In the genomic region with DNA sequence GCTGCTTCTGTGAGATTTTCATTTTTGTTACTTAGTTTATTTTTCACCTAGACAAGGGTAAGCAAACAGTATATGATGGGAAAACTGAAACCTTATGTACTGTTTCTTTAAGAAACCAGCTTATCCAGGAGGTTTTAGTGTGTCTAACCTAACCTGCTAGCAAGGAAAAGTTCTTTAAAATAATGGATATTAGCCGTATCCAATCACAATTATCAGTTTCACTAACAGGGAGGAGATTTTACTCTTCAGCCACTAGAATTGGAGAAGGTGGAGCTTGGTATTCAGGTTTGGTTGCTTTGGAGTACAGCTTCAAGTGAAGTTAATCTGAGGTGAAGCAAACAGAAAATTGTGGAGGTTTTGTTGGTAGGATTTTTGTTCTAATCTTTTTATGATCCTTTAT, we compare ENCODE assay signal across 1 cellular context.
TF ChIP-seq lines count a peak whose summit lies in the region.

No MANE protein-coding gene starts in this region.

TF ChIP-seq in HepG2, 621 proteins besides CTCF, POLR2A, EP300 and RAD21 (continued from another document and continues in another):
- TF ChIP-seq, protein P1, sequence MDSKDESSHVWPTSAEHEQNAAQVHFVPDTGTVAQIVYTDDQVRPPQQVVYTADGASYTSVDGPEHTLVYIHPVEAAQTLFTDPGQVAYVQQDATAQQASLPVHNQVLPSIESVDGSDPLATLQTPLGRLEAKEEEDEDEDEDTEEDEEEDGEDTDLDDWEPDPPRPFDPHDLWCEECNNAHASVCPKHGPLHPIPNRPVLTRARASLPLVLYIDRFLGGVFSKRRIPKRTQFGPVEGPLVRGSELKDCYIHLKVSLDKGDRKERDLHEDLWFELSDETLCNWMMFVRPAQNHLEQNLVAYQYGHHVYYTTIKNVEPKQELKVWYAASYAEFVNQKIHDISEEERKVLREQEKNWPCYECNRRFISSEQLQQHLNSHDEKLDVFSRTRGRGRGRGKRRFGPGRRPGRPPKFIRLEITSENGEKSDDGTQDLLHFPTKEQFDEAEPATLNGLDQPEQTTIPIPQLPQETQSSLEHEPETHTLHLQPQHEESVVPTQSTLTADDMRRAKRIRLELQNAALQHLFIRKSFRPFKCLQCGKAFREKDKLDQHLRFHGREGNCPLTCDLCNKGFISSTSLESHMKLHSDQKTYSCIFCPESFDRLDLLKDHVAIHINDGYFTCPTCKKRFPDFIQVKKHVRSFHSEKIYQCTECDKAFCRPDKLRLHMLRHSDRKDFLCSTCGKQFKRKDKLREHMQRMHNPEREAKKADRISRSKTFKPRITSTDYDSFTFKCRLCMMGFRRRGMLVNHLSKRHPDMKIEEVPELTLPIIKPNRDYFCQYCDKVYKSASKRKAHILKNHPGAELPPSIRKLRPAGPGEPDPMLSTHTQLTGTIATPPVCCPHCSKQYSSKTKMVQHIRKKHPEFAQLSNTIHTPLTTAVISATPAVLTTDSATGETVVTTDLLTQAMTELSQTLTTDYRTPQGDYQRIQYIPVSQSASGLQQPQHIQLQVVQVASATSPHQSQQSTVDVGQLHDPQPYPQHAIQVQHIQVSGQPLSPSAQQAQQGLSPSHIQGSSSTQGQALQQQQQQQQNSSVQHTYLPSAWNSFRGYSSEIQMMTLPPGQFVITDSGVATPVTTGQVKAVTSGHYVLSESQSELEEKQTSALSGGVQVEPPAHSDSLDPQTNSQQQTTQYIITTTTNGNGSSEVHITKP (CRISPR knock-in tag; IDR thresholded peaks at IDR 0.05; ENCODE audit: low read depth), result no peak
- no peak for TF ChIP-seq SIX1 (CRISPR knock-in tag; IDR thresholded peaks at IDR 0.05; ENCODE audit: borderline replicate concordance)
- TF ChIP-seq, protein P2, sequence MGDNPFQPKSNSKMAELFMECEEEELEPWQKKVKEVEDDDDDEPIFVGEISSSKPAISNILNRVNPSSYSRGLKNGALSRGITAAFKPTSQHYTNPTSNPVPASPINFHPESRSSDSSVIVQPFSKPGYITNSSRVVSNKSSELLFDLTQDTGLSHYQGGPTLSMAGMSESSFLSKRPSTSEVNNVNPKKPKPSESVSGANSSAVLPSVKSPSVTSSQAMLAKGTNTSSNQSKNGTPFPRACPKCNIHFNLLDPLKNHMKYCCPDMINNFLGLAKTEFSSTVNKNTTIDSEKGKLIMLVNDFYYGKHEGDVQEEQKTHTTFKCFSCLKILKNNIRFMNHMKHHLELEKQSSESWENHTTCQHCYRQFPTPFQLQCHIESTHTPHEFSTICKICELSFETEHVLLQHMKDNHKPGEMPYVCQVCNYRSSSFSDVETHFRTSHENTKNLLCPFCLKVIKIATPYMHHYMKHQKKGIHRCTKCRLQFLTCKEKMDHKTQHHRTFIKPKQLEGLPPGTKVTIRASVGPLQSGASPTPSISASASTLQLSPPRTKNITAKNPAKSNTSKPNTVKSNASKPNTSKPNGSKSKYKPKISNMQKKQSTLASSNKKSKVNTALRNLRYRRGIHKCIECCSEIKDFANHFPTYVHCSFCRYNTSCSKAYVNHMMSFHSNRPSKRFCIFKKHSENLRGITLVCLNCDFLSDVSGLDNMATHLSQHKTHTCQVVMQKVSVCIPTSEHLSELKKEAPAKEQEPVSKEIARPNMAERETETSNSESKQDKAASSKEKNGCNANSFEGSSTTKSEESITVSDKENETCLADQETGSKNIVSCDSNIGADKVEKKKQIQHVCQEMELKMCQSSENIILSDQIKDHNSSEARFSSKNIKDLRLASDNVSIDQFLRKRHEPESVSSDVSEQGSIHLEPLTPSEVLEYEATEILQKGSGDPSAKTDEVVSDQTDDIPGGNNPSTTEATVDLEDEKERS (CRISPR knock-in tag; IDR thresholded peaks at IDR 0.05), result no peak
- TF ChIP-seq, protein P3, sequence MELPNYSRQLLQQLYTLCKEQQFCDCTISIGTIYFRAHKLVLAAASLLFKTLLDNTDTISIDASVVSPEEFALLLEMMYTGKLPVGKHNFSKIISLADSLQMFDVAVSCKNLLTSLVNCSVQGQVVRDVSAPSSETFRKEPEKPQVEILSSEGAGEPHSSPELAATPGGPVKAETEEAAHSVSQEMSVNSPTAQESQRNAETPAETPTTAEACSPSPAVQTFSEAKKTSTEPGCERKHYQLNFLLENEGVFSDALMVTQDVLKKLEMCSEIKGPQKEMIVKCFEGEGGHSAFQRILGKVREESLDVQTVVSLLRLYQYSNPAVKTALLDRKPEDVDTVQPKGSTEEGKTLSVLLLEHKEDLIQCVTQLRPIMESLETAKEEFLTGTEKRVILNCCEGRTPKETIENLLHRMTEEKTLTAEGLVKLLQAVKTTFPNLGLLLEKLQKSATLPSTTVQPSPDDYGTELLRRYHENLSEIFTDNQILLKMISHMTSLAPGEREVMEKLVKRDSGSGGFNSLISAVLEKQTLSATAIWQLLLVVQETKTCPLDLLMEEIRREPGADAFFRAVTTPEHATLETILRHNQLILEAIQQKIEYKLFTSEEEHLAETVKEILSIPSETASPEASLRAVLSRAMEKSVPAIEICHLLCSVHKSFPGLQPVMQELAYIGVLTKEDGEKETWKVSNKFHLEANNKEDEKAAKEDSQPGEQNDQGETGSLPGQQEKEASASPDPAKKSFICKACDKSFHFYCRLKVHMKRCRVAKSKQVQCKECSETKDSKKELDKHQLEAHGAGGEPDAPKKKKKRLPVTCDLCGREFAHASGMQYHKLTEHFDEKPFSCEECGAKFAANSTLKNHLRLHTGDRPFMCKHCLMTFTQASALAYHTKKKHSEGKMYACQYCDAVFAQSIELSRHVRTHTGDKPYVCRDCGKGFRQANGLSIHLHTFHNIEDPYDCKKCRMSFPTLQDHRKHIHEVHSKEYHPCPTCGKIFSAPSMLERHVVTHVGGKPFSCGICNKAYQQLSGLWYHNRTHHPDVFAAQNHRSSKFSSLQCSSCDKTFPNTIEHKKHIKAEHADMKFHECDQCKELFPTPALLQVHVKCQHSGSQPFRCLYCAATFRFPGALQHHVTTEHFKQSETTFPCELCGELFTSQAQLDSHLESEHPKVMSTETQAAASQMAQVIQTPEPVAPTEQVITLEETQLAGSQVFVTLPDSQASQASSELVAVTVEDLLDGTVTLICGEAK (IDR thresholded peaks at IDR 0.05), result no peak
- TF ChIP-seq, protein P3 (CRISPR knock-in tag; IDR thresholded peaks at IDR 0.05), result no peak
- no peak for TF ChIP-seq ZNF879 (CRISPR knock-in tag; IDR thresholded peaks at IDR 0.05)
- no peak for TF ChIP-seq ZNF652 (CRISPR knock-in tag; IDR thresholded peaks at IDR 0.05; ENCODE audit: borderline replicate concordance, low read depth)
- TF ChIP-seq ZBTB20 (CRISPR knock-in tag; IDR thresholded peaks at IDR 0.05; ENCODE audit: borderline replicate concordance, low read depth), result no peak
- TF ChIP-seq ZNF225 (CRISPR knock-in tag; IDR thresholded peaks at IDR 0.05), result no peak
- TF ChIP-seq RXRB (CRISPR knock-in tag; IDR thresholded peaks at IDR 0.05; ENCODE audit: borderline replicate concordance), result peak; percentile 10; the same call in 1 of the 2 replicates
- no peak for TF ChIP-seq SATB2 (CRISPR knock-in tag; IDR thresholded peaks at IDR 0.05)
- TF ChIP-seq ZNF737 (CRISPR knock-in tag; IDR thresholded peaks at IDR 0.05; ENCODE audit: borderline replicate concordance), result no peak
- TF ChIP-seq, protein P4, sequence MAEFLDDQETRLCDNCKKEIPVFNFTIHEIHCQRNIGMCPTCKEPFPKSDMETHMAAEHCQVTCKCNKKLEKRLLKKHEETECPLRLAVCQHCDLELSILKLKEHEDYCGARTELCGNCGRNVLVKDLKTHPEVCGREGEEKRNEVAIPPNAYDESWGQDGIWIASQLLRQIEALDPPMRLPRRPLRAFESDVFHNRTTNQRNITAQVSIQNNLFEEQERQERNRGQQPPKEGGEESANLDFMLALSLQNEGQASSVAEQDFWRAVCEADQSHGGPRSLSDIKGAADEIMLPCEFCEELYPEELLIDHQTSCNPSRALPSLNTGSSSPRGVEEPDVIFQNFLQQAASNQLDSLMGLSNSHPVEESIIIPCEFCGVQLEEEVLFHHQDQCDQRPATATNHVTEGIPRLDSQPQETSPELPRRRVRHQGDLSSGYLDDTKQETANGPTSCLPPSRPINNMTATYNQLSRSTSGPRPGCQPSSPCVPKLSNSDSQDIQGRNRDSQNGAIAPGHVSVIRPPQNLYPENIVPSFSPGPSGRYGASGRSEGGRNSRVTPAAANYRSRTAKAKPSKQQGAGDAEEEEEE (CRISPR knock-in tag; IDR thresholded peaks at IDR 0.05; ENCODE audit: borderline replicate concordance), result no peak
- TF ChIP-seq, protein P5, sequence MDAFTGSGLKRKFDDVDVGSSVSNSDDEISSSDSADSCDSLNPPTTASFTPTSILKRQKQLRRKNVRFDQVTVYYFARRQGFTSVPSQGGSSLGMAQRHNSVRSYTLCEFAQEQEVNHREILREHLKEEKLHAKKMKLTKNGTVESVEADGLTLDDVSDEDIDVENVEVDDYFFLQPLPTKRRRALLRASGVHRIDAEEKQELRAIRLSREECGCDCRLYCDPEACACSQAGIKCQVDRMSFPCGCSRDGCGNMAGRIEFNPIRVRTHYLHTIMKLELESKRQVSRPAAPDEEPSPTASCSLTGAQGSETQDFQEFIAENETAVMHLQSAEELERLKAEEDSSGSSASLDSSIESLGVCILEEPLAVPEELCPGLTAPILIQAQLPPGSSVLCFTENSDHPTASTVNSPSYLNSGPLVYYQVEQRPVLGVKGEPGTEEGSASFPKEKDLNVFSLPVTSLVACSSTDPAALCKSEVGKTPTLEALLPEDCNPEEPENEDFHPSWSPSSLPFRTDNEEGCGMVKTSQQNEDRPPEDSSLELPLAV (CRISPR knock-in tag; conservative IDR thresholded peaks at IDR 0.05; ENCODE audit: low read depth), result no peak
- TF ChIP-seq KAT8 (CRISPR knock-in tag; IDR thresholded peaks at IDR 0.05), result peak; percentile 52; the same call in 1 of the 2 replicates
- TF ChIP-seq NFKBIZ (CRISPR knock-in tag; IDR thresholded peaks at IDR 0.05), result no peak
- TF ChIP-seq, protein P6, sequence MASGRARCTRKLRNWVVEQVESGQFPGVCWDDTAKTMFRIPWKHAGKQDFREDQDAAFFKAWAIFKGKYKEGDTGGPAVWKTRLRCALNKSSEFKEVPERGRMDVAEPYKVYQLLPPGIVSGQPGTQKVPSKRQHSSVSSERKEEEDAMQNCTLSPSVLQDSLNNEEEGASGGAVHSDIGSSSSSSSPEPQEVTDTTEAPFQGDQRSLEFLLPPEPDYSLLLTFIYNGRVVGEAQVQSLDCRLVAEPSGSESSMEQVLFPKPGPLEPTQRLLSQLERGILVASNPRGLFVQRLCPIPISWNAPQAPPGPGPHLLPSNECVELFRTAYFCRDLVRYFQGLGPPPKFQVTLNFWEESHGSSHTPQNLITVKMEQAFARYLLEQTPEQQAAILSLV (CRISPR knock-in tag; IDR thresholded peaks at IDR 0.05; ENCODE audit: borderline replicate concordance), result no peak
- TF ChIP-seq, protein P7, sequence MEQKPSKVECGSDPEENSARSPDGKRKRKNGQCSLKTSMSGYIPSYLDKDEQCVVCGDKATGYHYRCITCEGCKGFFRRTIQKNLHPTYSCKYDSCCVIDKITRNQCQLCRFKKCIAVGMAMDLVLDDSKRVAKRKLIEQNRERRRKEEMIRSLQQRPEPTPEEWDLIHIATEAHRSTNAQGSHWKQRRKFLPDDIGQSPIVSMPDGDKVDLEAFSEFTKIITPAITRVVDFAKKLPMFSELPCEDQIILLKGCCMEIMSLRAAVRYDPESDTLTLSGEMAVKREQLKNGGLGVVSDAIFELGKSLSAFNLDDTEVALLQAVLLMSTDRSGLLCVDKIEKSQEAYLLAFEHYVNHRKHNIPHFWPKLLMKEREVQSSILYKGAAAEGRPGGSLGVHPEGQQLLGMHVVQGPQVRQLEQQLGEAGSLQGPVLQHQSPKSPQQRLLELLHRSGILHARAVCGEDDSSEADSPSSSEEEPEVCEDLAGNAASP (CRISPR knock-in tag; IDR thresholded peaks at IDR 0.05; ENCODE audit: borderline replicate concordance), result peak; percentile 28; the same call in 1 of the 2 replicates
- no peak for TF ChIP-seq CCAR2 (optimal IDR thresholded peaks at IDR 0.05; ENCODE audit: low read depth, low read length)
- no peak for TF ChIP-seq MEIS2 (CRISPR knock-in tag; IDR thresholded peaks at IDR 0.05)
- TF ChIP-seq SMAD9 (CRISPR knock-in tag; IDR thresholded peaks at IDR 0.05), result no peak
- 0 out of 2 replicates have a peak, but pooled peaks have one; percentile 37 for TF ChIP-seq PHF21A (CRISPR knock-in tag; IDR thresholded peaks at IDR 0.05)
- TF ChIP-seq, protein P8, sequence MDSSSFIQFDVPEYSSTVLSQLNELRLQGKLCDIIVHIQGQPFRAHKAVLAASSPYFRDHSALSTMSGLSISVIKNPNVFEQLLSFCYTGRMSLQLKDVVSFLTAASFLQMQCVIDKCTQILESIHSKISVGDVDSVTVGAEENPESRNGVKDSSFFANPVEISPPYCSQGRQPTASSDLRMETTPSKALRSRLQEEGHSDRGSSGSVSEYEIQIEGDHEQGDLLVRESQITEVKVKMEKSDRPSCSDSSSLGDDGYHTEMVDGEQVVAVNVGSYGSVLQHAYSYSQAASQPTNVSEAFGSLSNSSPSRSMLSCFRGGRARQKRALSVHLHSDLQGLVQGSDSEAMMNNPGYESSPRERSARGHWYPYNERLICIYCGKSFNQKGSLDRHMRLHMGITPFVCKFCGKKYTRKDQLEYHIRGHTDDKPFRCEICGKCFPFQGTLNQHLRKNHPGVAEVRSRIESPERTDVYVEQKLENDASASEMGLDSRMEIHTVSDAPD (CRISPR knock-in tag; IDR thresholded peaks at IDR 0.05), result no peak
- TF ChIP-seq ZNF260 (CRISPR knock-in tag; IDR thresholded peaks at IDR 0.05; ENCODE audit: borderline replicate concordance, low read depth), result no peak
- no peak for TF ChIP-seq AHR (CRISPR knock-in tag; IDR thresholded peaks at IDR 0.05)
- 0 out of 2 replicates have a peak, but pooled peaks have one; percentile 35 for TF ChIP-seq SIN3A (IDR thresholded peaks at IDR 0.05; ENCODE audit: borderline replicate concordance, low read depth, low read length)
- no peak for TF ChIP-seq ZNF839 (CRISPR knock-in tag; IDR thresholded peaks at IDR 0.05; ENCODE audit: borderline replicate concordance)
- TF ChIP-seq ZNF766 (CRISPR knock-in tag; IDR thresholded peaks at IDR 0.05; ENCODE audit: borderline replicate concordance), result no peak
- no peak for TF ChIP-seq TBX3 (IDR thresholded peaks at IDR 0.05; ENCODE audit: borderline replicate concordance)
- no peak for TF ChIP-seq ZFP1 (CRISPR knock-in tag; IDR thresholded peaks at IDR 0.05)
- no peak for TF ChIP-seq ZNF230 (CRISPR knock-in tag; IDR thresholded peaks at IDR 0.05)
